ENCODE assay signal across 30 cellular contexts in genomic region chr16:82404586-82405315, GRCh38.
"Had no signal": no experiment of that assay in that cellular context is flagged by ENCODE, and none has a peak within 500 bp of the region (broad histone marks: within the 10 kb centered on the region; RNA-seq: fewer than 3 reads in every experiment).

No MANE protein-coding gene starts in this region.

- H3K36me3 ChIP-seq: ascending aorta, breast epithelium, cardiac muscle cell, esophagus squamous epithelium, gastroesophageal sphincter, heart right ventricle had no signal

- H3K4me3 Mint-ChIP-seq: activated CD4-positive, alpha-beta memory T cell treated with anti-CD3 and anti-CD28 coated beads, Interleukin-2, amount 10 ng/mL, durations not matched to agents 7 days and 5 days; activated CD4-positive, alpha-beta T cell treated with anti-CD3 and anti-CD28 coated beads, Interleukin-2, amount 10 ng/mL, durations not matched to agents 7 days and 5 days; activated naive CD4-positive, alpha-beta T cell treated with anti-CD3 and anti-CD28 coated beads, Interleukin-2, amount 10 ng/mL, durations not matched to agents 7 days and 5 days; activated naive CD8-positive, alpha-beta T cell treated with anti-CD3 and anti-CD28 coated beads, Interleukin-2, amount 10 ng/mL, durations not matched to agents 7 days and 5 days; activated T-cell treated with anti-CD3 and anti-CD28 coated beads, Interleukin-2, amount 50 U/mL, for 24 hours; activated T-cell treated with anti-CD3 and anti-CD28 coated beads, Interleukin-2, amount 50 U/mL, for 72 hours; brain; dendritic cell treated with granulocyte-macrophage colony-stimulating factor and Interleukin-4, amounts not matched to agents 40 ng/mL and 50 ng/mL, for 4 days; WTC11 had no signal

- ATAC-seq: activated naive CD4-positive, alpha-beta T cell treated with anti-CD3 and anti-CD28 coated beads, Interleukin-2, amount 50 U/mL, for 72 hours; activated T-cell treated with anti-CD3 and anti-CD28 coated beads, Interleukin-2, amount 50 U/mL, for 72 hours; gastroesophageal sphincter; heart right ventricle; WTC11 had no signal

- H3K4me1 Mint-ChIP-seq: activated CD4-positive, alpha-beta memory T cell treated with anti-CD3 and anti-CD28 coated beads, Interleukin-2, amount 10 ng/mL, durations not matched to agents 7 days and 5 days; activated CD4-positive, alpha-beta T cell treated with anti-CD3 and anti-CD28 coated beads, Interleukin-2, amount 10 ng/mL, durations not matched to agents 7 days and 5 days; activated naive CD4-positive, alpha-beta T cell treated with anti-CD3 and anti-CD28 coated beads, Interleukin-2, amount 10 ng/mL, durations not matched to agents 7 days and 5 days; activated naive CD8-positive, alpha-beta T cell treated with anti-CD3 and anti-CD28 coated beads, Interleukin-2, amount 10 ng/mL, durations not matched to agents 7 days and 5 days had no signal

- H3K4me1 ChIP-seq: ascending aorta, breast epithelium, esophagus squamous epithelium, gastroesophageal sphincter, heart right ventricle had no signal

- H3K4me3 ChIP-seq: ascending aorta, breast epithelium, cardiac muscle cell, coronary artery, dorsolateral prefrontal cortex, esophagus squamous epithelium, gastroesophageal sphincter, heart right ventricle had no signal

- H3K27ac ChIP-seq: ascending aorta, breast epithelium, cardiac muscle cell, coronary artery, dorsolateral prefrontal cortex, esophagus squamous epithelium, gastroesophageal sphincter, heart right ventricle, VCaP had no signal

- H3K27ac Mint-ChIP-seq: activated CD4-positive, alpha-beta memory T cell treated with anti-CD3 and anti-CD28 coated beads, Interleukin-2, amount 10 ng/mL, durations not matched to agents 7 days and 5 days; activated CD4-positive, alpha-beta T cell treated with anti-CD3 and anti-CD28 coated beads, Interleukin-2, amount 10 ng/mL, durations not matched to agents 7 days and 5 days; activated naive CD4-positive, alpha-beta T cell treated with anti-CD3 and anti-CD28 coated beads, Interleukin-2, amount 10 ng/mL, durations not matched to agents 7 days and 5 days; activated naive CD4-positive, alpha-beta T cell treated with anti-CD3 and anti-CD28 coated beads, Interleukin-2, amount 50 U/mL, for 72 hours; activated naive CD8-positive, alpha-beta T cell treated with anti-CD3 and anti-CD28 coated beads, Interleukin-2, amount 10 ng/mL, durations not matched to agents 7 days and 5 days; activated T-cell treated with anti-CD3 and anti-CD28 coated beads, Interleukin-2, amount 50 U/mL, for 24 hours; activated T-cell treated with anti-CD3 and anti-CD28 coated beads, Interleukin-2, amount 50 U/mL, for 72 hours; brain; dendritic cell treated with granulocyte-macrophage colony-stimulating factor and Interleukin-4, amounts not matched to agents 40 ng/mL and 50 ng/mL, for 4 days; WTC11 had no signal

- H3K27me3 ChIP-seq: ascending aorta, breast epithelium had no signal

- H3K27me3 Mint-ChIP-seq: activated CD4-positive, alpha-beta memory T cell treated with anti-CD3 and anti-CD28 coated beads, Interleukin-2, amount 10 ng/mL, durations not matched to agents 7 days and 5 days; activated naive CD4-positive, alpha-beta T cell treated with anti-CD3 and anti-CD28 coated beads, Interleukin-2, amount 10 ng/mL, durations not matched to agents 7 days and 5 days had no signal

- H3K36me3 Mint-ChIP-seq: activated naive CD4-positive, alpha-beta T cell treated with anti-CD3 and anti-CD28 coated beads, Interleukin-2, amount 10 ng/mL, durations not matched to agents 7 days and 5 days; activated naive CD4-positive, alpha-beta T cell treated with anti-CD3 and anti-CD28 coated beads, Interleukin-2, amount 50 U/mL, for 72 hours; activated naive CD8-positive, alpha-beta T cell treated with anti-CD3 and anti-CD28 coated beads, Interleukin-2, amount 10 ng/mL, durations not matched to agents 7 days and 5 days; brain; WTC11 had no signal

- H3K9me3 ChIP-seq: ascending aorta, breast epithelium, esophagus squamous epithelium, gastroesophageal sphincter, heart right ventricle had no signal

- H3K9me3 Mint-ChIP-seq: activated CD4-positive, alpha-beta memory T cell treated with anti-CD3 and anti-CD28 coated beads, Interleukin-2, amount 10 ng/mL, durations not matched to agents 7 days and 5 days; activated naive CD4-positive, alpha-beta T cell treated with anti-CD3 and anti-CD28 coated beads, Interleukin-2, amount 10 ng/mL, durations not matched to agents 7 days and 5 days; activated naive CD8-positive, alpha-beta T cell treated with anti-CD3 and anti-CD28 coated beads, Interleukin-2, amount 10 ng/mL, durations not matched to agents 7 days and 5 days; activated T-cell treated with anti-CD3 and anti-CD28 coated beads, Interleukin-2, amount 50 U/mL, for 24 hours; dendritic cell treated with granulocyte-macrophage colony-stimulating factor and Interleukin-4, amounts not matched to agents 40 ng/mL and 50 ng/mL, for 4 days had no signal

- DNase-seq: activated CD4-positive, alpha-beta memory T cell treated with anti-CD3 and anti-CD28 coated beads, Interleukin-2, amount 10 ng/mL, durations not matched to agents 7 days and 5 days; activated CD4-positive, alpha-beta T cell treated with anti-CD3 and anti-CD28 coated beads for 1 hour; activated CD4-positive, alpha-beta T cell treated with anti-CD3 and anti-CD28 coated beads for 4 hours; activated CD4-positive, alpha-beta T cell treated with anti-CD3 and anti-CD28 coated beads, Interleukin-2, amount 10 ng/mL, durations not matched to agents 7 days and 5 days; activated CD4-positive, alpha-beta T cell treated with anti-CD3 and anti-CD28 coated beads, Interleukin-2, amount 50 U/mL, for 4 hours; activated CD8-positive, alpha-beta memory T cell treated with anti-CD3 and anti-CD28 coated beads, Interleukin-2, amount 50 U/mL, for 48 hours; activated gamma-delta T cell; activated naive CD4-positive, alpha-beta T cell; activated naive CD4-positive, alpha-beta T cell treated with anti-CD3 and anti-CD28 coated beads, Interleukin-2, amount 10 ng/mL, durations not matched to agents 7 days and 5 days; activated naive CD8-positive, alpha-beta T cell treated with anti-CD3 and anti-CD28 coated beads, Interleukin-2, amount 10 ng/mL, durations not matched to agents 7 days and 5 days; activated T-cell treated with anti-CD3 and anti-CD28 coated beads for 4 hours; activated T-cell treated with anti-CD3 and anti-CD28 coated beads, Interleukin-2, amount 50 U/mL, for 24 hours; activated T-cell treated with anti-CD3 and anti-CD28 coated beads, Interleukin-2, amount 50 U/mL, for 72 hours; central memory CD4-positive, alpha-beta T cell; dorsolateral prefrontal cortex; effector memory CD4-positive, alpha-beta T cell; esophagus squamous epithelium; foreskin melanocyte; heart right ventricle; T-helper 2 cell had no signal
